In the genomic region with DNA sequence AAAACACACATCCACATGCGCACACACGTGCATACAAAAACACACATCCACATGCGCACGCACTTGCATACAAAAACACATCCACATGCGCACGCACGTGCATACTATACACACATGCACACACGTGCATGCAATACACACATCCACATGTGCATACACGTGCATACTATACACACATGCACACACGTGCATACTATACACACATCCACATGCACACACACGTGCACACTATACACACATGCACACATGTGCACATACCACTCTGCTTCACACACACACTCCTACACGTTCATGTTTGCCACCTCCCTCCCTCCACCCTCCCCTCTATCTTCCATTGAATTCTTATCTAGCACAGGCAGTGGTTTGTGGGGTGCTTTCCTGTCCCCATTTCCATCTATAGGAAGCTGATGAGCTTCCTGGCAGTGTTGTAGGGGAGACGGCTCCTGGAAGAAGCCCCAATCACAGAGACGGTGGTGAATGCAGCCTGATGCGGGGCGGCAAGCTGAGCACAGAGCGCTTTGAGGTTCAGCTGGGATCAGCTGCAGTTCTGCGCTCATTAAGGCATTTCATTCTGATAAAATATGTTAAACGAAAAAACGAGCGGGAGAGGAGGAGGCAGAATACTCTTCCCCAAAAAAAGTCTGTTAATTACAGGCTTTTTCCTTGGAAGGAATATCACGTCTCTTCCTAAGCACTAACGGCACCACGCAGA, we compare ENCODE assay signal across 19 cellular contexts.
"Had no signal": no experiment of that assay in that cellular context is flagged by ENCODE, and none has a peak within 500 bp of the region (broad histone marks: within the 10 kb centered on the region; RNA-seq: fewer than 3 reads in every experiment).

No MANE protein-coding gene starts in this region.

- H3K9me3 ChIP-seq: gastrocnemius medialis, psoas muscle, transverse colon had no signal

- H3K4me3 Mint-ChIP-seq: naive B cell had no signal

- H3K36me3 ChIP-seq: esophagus muscularis mucosa, gastrocnemius medialis, heart right ventricle, stomach, thoracic aorta, transverse colon had no signal

- H3K4me3 ChIP-seq: esophagus muscularis mucosa, gastrocnemius medialis, heart right ventricle, psoas muscle, stomach, thoracic aorta, transverse colon had no signal

- ATAC-seq: gastrocnemius medialis, heart right ventricle, left lobe of liver, psoas muscle, sciatic nerve had no signal

- H3K27ac ChIP-seq: esophagus muscularis mucosa, gastrocnemius medialis, heart right ventricle, parathyroid adenoma, psoas muscle, stomach, thoracic aorta, transverse colon had no signal

- DNase-seq: effector memory CD4-positive, alpha-beta T cell; gastrocnemius medialis; heart right ventricle; hypothalamus; islet precursor cell; mesendoderm; naive B cell; stimulated activated CD4-positive, alpha-beta T cell treated with anti-CD3 and anti-CD28 coated beads, Interleukin-2, amount 100 ng/mL, for 24 hours; stimulated activated CD4-positive, alpha-beta T cell treated with anti-CD3 and anti-CD28 coated beads, Interleukin-4, amount 100 ng/mL, for 4 hours; stimulated activated naive CD4-positive, alpha-beta T cell; stomach; substantia nigra; transverse colon had no signal

- H3K4me1 ChIP-seq: esophagus muscularis mucosa, gastrocnemius medialis, heart right ventricle, parathyroid adenoma, psoas muscle, stomach, transverse colon had no signal

- H3K4me1 Mint-ChIP-seq: naive B cell had no signal
